Comparison of ENCODE assay signal across 15 cellular contexts in the genomic region with DNA sequence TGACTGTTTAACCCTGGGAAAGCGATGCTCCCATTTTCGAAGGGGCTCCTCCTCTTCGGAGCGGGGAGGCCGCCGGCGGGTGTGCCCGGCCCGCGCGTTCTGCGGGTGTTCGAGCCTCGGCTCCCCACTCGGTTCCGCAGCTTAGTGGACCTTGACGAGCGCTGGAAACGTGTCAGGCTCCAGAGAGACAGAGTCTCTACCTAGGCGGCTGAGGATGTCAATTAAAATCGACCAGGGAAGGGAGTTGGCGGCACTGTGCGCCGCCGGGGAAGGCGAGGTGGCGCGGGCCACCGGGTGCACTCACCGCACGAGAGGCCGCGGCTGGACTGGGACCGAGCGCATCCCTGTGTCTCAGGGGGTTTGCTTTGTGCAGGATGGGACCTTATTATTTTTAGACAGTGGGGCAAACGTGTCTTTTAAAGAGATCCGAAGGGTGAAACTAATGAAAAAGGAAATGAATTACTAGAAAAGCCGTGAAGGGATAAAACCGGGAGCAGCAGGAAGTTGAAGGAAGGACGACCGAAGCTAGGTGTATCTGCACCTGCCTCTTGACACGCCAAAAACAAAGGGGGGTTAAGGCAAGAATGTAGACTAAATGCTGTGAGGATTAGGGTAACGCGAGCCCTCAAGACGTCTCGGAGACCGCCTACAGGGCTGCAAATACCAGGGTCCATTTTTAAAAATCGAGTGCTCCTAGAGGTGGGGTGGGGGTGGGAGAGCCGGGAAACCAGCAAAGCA. TPM values are rescaled to one million over a fixed set of nuclear protein-coding genes. Genes with fewer than 3 reads are reported as not detected.
DNase-seq lines count a peak whose midpoint lies in the region; ATAC-seq, FAIRE-seq and TF ChIP-seq lines count a peak whose summit lies in the region.
"Had no signal": no experiment of that assay in that cellular context is flagged by ENCODE, and none has a peak within 500 bp of the region (broad histone marks: within the 10 kb centered on the region; RNA-seq: fewer than 3 reads in every experiment).

No MANE protein-coding gene starts in this region.

- 7 to 10% methylated on average over 12 to 25 of the region's 49 CpGs for WGBS in transverse colon (ENCODE audit: low coverage in 1 of 2), 2 donors

- no peaks in the 10 kb centered on the region for H3K9me3 Mint-ChIP-seq in activated B cell treated with CpG ODN at 0.5 μM for 24 hours

- H3K9me3 ChIP-seq in iPS-20b (ENCODE audit: insufficient read depth, low read depth, low read length) (no peaks in the 10 kb centered on the region; the same call in 1 of the 2 replicates), transverse colon (no peaks in the 10 kb centered on the region)

- H3K9ac ChIP-seq in iPS-20b (ENCODE audit: low read depth, low read length), result peak overlapping the region; percentile 79; the same call in 1 of the 2 replicates

- H3K27ac ChIP-seq in iPS-20b (ENCODE audit: low read length), result no peak overlapping the region
- no peak overlapping the region for H3K27ac ChIP-seq in transverse colon
- H3K27ac ChIP-seq: HL-60, WERI-Rb-1 had no signal

- FAIRE-seq in RCC 7860 (lab: Jason Lieb, UNC), result no peak
- FAIRE-seq: kidney had no signal

- no peak for TF ChIP-seq CTCF in activated B cell treated with CpG ODN at 0.5 μM for 24 hours (IDR thresholded peaks at IDR 0.05)
- no peak for TF ChIP-seq CTCF in transverse colon (IDR thresholded peaks at IDR 0.05)

- CTCF ChIA-PET in activated B cell treated with CpG ODN at 0.5 μM for 24 hours (lab: Charles Lee), result no interaction called here

- POLR2A ChIA-PET in activated B cell treated with CpG ODN at 0.5 μM for 24 hours (lab: Charles Lee), result no interaction called here

- H3K27ac Mint-ChIP-seq in activated B cell treated with CpG ODN at 0.5 μM for 24 hours, result no peak overlapping the region

- H3K27me3 Mint-ChIP-seq in activated B cell treated with CpG ODN at 0.5 μM for 24 hours, result peaks cover 64% of the 10 kb centered on the region

- intact Hi-C loops in cardiac septum (cut with DNase I), result no loop called here
- intact Hi-C loops in Right ventricle myocardium inferior (cut with DNase I), result no loop called here
- intact Hi-C loops in activated B cell treated with CpG ODN at 0.5 μM for 24 hours (cut with micrococcal nuclease), result no loop called here
- intact Hi-C loops in transverse colon (cut with DNase I; ENCODE audit: low total_unique reads), result no loop called here

- H3K27me3 ChIP-seq in iPS-20b (ENCODE audit: insufficient read depth, low read length) (peaks cover 100% of the 10 kb centered on the region), transverse colon (peaks cover 100% of the 10 kb centered on the region)

- H3K36me3 Mint-ChIP-seq in activated B cell treated with CpG ODN at 0.5 μM for 24 hours (ENCODE audit: low read depth), result no peaks in the 10 kb centered on the region

- H3K4me1 ChIP-seq in iPS-20b (ENCODE audit: insufficient read depth, low read length) (peaks cover 66% of the 10 kb centered on the region), transverse colon (peaks cover 38 to 53% (median 42%) of the 10 kb centered on the region in 4 donors)

- DNase-seq in cardiac septum (ENCODE audit: low spot score) (peak; percentile 33), Right ventricle myocardium inferior (ENCODE audit: missing footprints) (no peak), activated B cell treated with CpG ODN at 0.5 μM for 24 hours (no peak), transverse colon (no peak), NCI-H446 (lab: John Stamatoyannopoulos, UW) (no peak), RCC 7860 (ENCODE audit: low spot score) (no peak), Kasumi-1 (lab: John Stamatoyannopoulos, UW) (no peak)
- DNase-seq: C1 segment of cervical spinal cord; effector CD8-positive, alpha-beta T cell; foreskin melanocyte; GOT3; kidney; WERI-Rb-1 had no signal

- no peaks in the 10 kb centered on the region for H3K36me3 ChIP-seq in iPS-20b (ENCODE audit: insufficient read depth, low read depth, low read length)
- no peaks in the 10 kb centered on the region for H3K36me3 ChIP-seq in transverse colon
- H3K36me3 ChIP-seq: WERI-Rb-1 had no signal

- peak overlapping the region; percentile 26 for H3K4me3 Mint-ChIP-seq in activated B cell treated with CpG ODN at 0.5 μM for 24 hours

- ATAC-seq in Right ventricle myocardium inferior, result no peak
- no peak for ATAC-seq in activated B cell treated with CpG ODN at 0.5 μM for 24 hours (ENCODE audit: low read depth)

- in situ Hi-C loops in transverse colon (cut with MboI; ENCODE audit: low pct_ligation_motif_present in 1 of 4, low pct_unique_long_range_greater_than_20kb in 1 of 4, low sequenced_read_pairs in 3 of 4), result no loop called here

- peaks cover 39% of the 10 kb centered on the region for H3K4me1 Mint-ChIP-seq in activated B cell treated with CpG ODN at 0.5 μM for 24 hours

- TF ChIP-seq EP300 in transverse colon (IDR thresholded peaks at IDR 0.05; ENCODE audit: low read depth), result no peak

- H3K4me3 ChIP-seq in iPS-20b (ENCODE audit: low read length) (peak overlapping the region; percentile 61), transverse colon (peak overlapping the region in 3 of 4 donors; percentile 2 to 42 (median 7))

- no peak for TF ChIP-seq POLR2A in transverse colon (IDR thresholded peaks at IDR 0.05)

RNA-seq across cellular contexts. Expression of a gene that starts 5.6 kb away (rescaled TPM):
- total RNA-seq in cardiac septum (0.03 TPM), Right ventricle myocardium inferior (not detected), activated B cell treated with CpG ODN at 0.5 μM for 24 hours (not detected in 2 replicates), transverse colon (1 to 10 TPM in 1 of 4 donors, under 1 TPM in 1, not detected in 2; 0.48 to 1.2 TPM)
- total RNA-seq: kidney had no signal
